ENCODE assay signal across 1 cellular context in genomic region chr5:3341446-3342240, GRCh38.
TF ChIP-seq lines count a peak whose summit lies in the region.

No MANE protein-coding gene starts in this region.

TF ChIP-seq in H1, 55 proteins besides CTCF, POLR2A, EP300 and RAD21:
- TF ChIP-seq SUZ12 (IDR thresholded peaks at IDR 0.05; ENCODE audit: low read length) (no peak), CTBP2 (IDR thresholded peaks at IDR 0.05; ENCODE audit: borderline replicate concordance, insufficient read depth, insufficient read length, low read length) (no peak), CBX5 (IDR thresholded peaks at IDR 0.05; ENCODE audit: low read depth, low read length) (no peak), SIX5 (IDR thresholded peaks at IDR 0.05; ENCODE audit: low read depth, low read length) (no peak), E2F6 (IDR thresholded peaks at IDR 0.05) (no peak), RBBP5 (IDR thresholded peaks at IDR 0.05; ENCODE audit: borderline replicate concordance, low read depth, low read length) (no peak), NRF1 (IDR thresholded peaks at IDR 0.05; ENCODE audit: low read depth, low read length) (no peak)
